Comparison of ENCODE assay signal across 1 cellular context in the genomic region with DNA sequence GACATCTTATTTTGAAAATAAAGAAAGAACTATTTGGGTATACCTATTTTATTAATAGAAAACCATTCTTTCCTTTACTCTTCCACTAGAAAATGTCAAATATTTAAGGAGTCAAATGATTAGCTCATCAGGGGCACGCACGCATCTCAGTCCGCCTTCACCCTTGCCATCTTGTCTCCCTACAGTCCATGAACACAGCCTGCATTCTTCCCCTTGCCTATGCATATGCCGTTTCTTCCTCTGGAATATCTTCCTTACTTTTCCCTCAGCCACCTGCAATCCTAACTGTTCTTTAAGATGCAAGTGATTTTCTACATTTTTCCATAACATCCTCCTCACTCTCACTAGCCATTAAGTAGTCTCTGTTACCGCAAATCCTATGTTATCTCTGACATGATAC.
TF ChIP-seq lines count a peak whose summit lies in the region.

No MANE protein-coding gene starts in this region.

TF ChIP-seq in IMR-90, 13 proteins besides CTCF, POLR2A, EP300 and RAD21 (continued from another document):
- no peak for TF ChIP-seq MAFK (IDR thresholded peaks at IDR 0.05; ENCODE audit: low read depth, low read length)
- no peak for TF ChIP-seq CEBPB (IDR thresholded peaks at IDR 0.05; ENCODE audit: low read depth, low read length)
- TF ChIP-seq FOS (IDR thresholded peaks at IDR 0.05; ENCODE audit: low read depth, low read length), result no peak
- no peak for TF ChIP-seq BHLHE40 (IDR thresholded peaks at IDR 0.05; ENCODE audit: low read depth, low read length)
- TF ChIP-seq CHD1 (IDR thresholded peaks at IDR 0.05; ENCODE audit: low read depth, low read length), result no peak
- no peak for TF ChIP-seq RCOR1 (IDR thresholded peaks at IDR 0.05; ENCODE audit: insufficient replicate concordance, low read length)
- TF ChIP-seq SMC3 (IDR thresholded peaks at IDR 0.05; ENCODE audit: low read depth, low read length), result no peak
- TF ChIP-seq, protein P1, sequence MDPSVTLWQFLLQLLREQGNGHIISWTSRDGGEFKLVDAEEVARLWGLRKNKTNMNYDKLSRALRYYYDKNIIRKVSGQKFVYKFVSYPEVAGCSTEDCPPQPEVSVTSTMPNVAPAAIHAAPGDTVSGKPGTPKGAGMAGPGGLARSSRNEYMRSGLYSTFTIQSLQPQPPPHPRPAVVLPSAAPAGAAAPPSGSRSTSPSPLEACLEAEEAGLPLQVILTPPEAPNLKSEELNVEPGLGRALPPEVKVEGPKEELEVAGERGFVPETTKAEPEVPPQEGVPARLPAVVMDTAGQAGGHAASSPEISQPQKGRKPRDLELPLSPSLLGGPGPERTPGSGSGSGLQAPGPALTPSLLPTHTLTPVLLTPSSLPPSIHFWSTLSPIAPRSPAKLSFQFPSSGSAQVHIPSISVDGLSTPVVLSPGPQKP (IDR thresholded peaks at IDR 0.05; ENCODE audit: borderline replicate concordance, low read depth, low read length), result no peak
